9 cellular contexts compared by ENCODE assay signal in genomic region chr19:3028305-3029069, GRCh38. TPM values are rescaled to one million over a fixed set of nuclear protein-coding genes. Genes with fewer than 3 reads are reported as not detected.
A peak's percentile ranks its signal among the peaks of the same experiment; 100 is the strongest.
DNase-seq lines count a peak whose midpoint lies in the region; ATAC-seq and TF ChIP-seq lines count a peak whose summit lies in the region.
"Had no signal": no experiment of that assay in that cellular context is flagged by ENCODE, and none has a peak within 500 bp of the region (broad histone marks: within the 10 kb centered on the region; RNA-seq: fewer than 3 reads in every experiment).

No MANE protein-coding gene starts in this region.

- peaks cover 15 to 37% (median 26%) of the 10 kb centered on the region in 3 donors for H3K4me1 Mint-ChIP-seq in CD8-positive, alpha-beta memory T cell

- peak overlapping the region; percentile 45 to 90 (median 78) for H3K4me3 Mint-ChIP-seq in CD8-positive, alpha-beta memory T cell

- CTCF ChIA-PET in CD8-positive, alpha-beta memory T cell (lab: Charles Lee): interaction anchor here (1.1 to 1.2 kb wide), 2 partner anchors 53 to 77 kb away, joined by 3 to 4 read pairs; no protein-coding TSS in a partner anchor
- CTCF ChIA-PET in Panc1 (lab: Charles Lee): no interaction called here

- no peak overlapping the region for H2AFZ ChIP-seq in osteoblast (ENCODE audit: low read length)

- no peaks in the 10 kb centered on the region for H3K79me2 ChIP-seq in osteoblast (ENCODE audit: insufficient read depth, low read length)

- in situ Hi-C loops in Panc1 (cut with HindIII; ENCODE audit: low pct_unique_long_range_greater_than_20kb, low sequenced_read_pairs): no loop called here

- intact Hi-C loops in Panc1 (cut with micrococcal nuclease; ENCODE audit: unreplicated experiment): no loop called here

- BruUV-seq in Panc1 (replicated peaks; lab: Mats Ljungman, UMichigan): no TSS peak

- H3K9me3 ChIP-seq in CD8-positive, alpha-beta memory T cell (ENCODE audit: low read length): no peaks in the 10 kb centered on the region
- H3K9me3 ChIP-seq in Panc1 (ENCODE audit: control insufficient read depth, insufficient read depth, low read depth, low read length) (no peaks in the 10 kb centered on the region), osteoblast (ENCODE audit: low read depth, low read length) (no peaks in the 10 kb centered on the region)

- peak; percentile 17; the same call in 1 of the 2 replicates for ATAC-seq in Panc1
- ATAC-seq in GM18907 (IDR thresholded peaks at IDR 0.05; ENCODE audit: unreplicated experiment): no peak

- peak overlapping the region; percentile 59 for H3K4me3 ChIP-seq in CD8-positive, alpha-beta memory T cell (ENCODE audit: low read length)
- H3K4me3 ChIP-seq in Panc1 (ENCODE audit: low read depth in 2 of 2, low read length in 2 of 2) (peak overlapping the region; percentile 37 to 38), epithelial cell of proximal tubule (ENCODE audit: low read depth, low read length) (peak overlapping the region; percentile 51), osteoblast (ENCODE audit: insufficient read depth, low read length) (peak overlapping the region; percentile 56)

- H3K36me3 ChIP-seq in CD8-positive, alpha-beta memory T cell (ENCODE audit: insufficient read depth, low read length): no peaks in the 10 kb centered on the region
- H3K36me3 ChIP-seq in Panc1 (ENCODE audit: control insufficient read depth, insufficient read depth, low read length): no peaks in the 10 kb centered on the region
- H3K36me3 ChIP-seq in osteoblast (ENCODE audit: insufficient read depth, low read length): no peaks in the 10 kb centered on the region

- TF ChIP-seq CTCF in Panc1 (IDR thresholded peaks at IDR 0.05) (no peak), epithelial cell of proximal tubule (conservative IDR thresholded peaks at IDR 0.05; ENCODE audit: low read depth, low read length) (no peak), osteoblast (IDR thresholded peaks at IDR 0.05; ENCODE audit: extremely low read depth, low read depth, low read length) (no peak)

- peak overlapping the region; percentile 64 for H3K4me2 ChIP-seq in osteoblast (ENCODE audit: insufficient read depth, low read length)

- no peaks in the 10 kb centered on the region for H3K36me3 Mint-ChIP-seq in CD8-positive, alpha-beta memory T cell

- no peaks in the 10 kb centered on the region for H4K20me1 ChIP-seq in osteoblast (ENCODE audit: insufficient read depth, low read length)

- no peaks in the 10 kb centered on the region for H3K9me3 Mint-ChIP-seq in CD8-positive, alpha-beta memory T cell

- peaks cover 22% of the 10 kb centered on the region for H3K4me1 ChIP-seq in CD8-positive, alpha-beta memory T cell (ENCODE audit: insufficient read depth, low read length)
- H3K4me1 ChIP-seq in Panc1 (ENCODE audit: control insufficient read depth, insufficient read depth, low read length): no peaks in the 10 kb centered on the region
- H3K4me1 ChIP-seq in osteoblast (ENCODE audit: insufficient read depth, low read length): no peaks in the 10 kb centered on the region

- H3K27ac ChIP-seq in CD8-positive, alpha-beta memory T cell (ENCODE audit: low read depth, low read length): no peak overlapping the region
- H3K27ac ChIP-seq in Panc1 (ENCODE audit: low read length) (no peak overlapping the region), osteoblast (ENCODE audit: low read depth, low read length) (no peak overlapping the region)

- no peak for DNase-seq in CD8-positive, alpha-beta memory T cell
- no peak for DNase-seq in Panc1 (ENCODE audit: low read depth, low spot score)
- no peak for DNase-seq in epithelial cell of proximal tubule (ENCODE audit: low read depth)
- peak; percentile 91 for DNase-seq in osteoblast (ENCODE audit: insufficient read length, low spot score, missing footprints)
- DNase-seq in NOMO-1 treated with dmso at 0.1 percent for 144 hours (lab: John Stamatoyannopoulos, UW; ENCODE audit: unreplicated experiment): no peak
- DNase-seq in RPMI8226: no peak
- DNase-seq in dedifferentiated amniotic fluid mesenchymal stem cell (ENCODE audit: extremely low spot score): no peak
- DNase-seq: activated CD4-positive, alpha-beta T cell treated with anti-CD3 and anti-CD28 coated beads for 48 hours had no signal

- POLR2A ChIA-PET in CD8-positive, alpha-beta memory T cell (lab: Charles Lee): interaction anchor here (0.5 to 0.6 kb wide), 2 partner anchors 59 to 1442 kb away, joined by 5 to 6 read pairs; no protein-coding TSS in a partner anchor
- POLR2A ChIA-PET in Panc1 (lab: Charles Lee): no interaction called here

- H3K27me3 ChIP-seq in CD8-positive, alpha-beta memory T cell (ENCODE audit: insufficient read depth, low read length, poor library complexity, severe bottlenecking): no peaks in the 10 kb centered on the region
- no peaks in the 10 kb centered on the region; the same call in 1 of the 2 replicates for H3K27me3 ChIP-seq in Panc1 (ENCODE audit: control insufficient read depth, insufficient read depth, low read length)
- peaks cover 45% of the 10 kb centered on the region for H3K27me3 ChIP-seq in osteoblast (ENCODE audit: insufficient read depth, low read length)

- peak overlapping the region in 3 of 8 donors; percentile 42 to 92 (median 74) for H3K27ac Mint-ChIP-seq in CD8-positive, alpha-beta memory T cell

- H3K27me3 Mint-ChIP-seq in CD8-positive, alpha-beta memory T cell: peaks cover 0 to 7% of the 10 kb centered on the region in 2 donors

RNA-seq across cellular contexts. Expression of gene TLE2, which starts 0.6 kb away (rescaled TPM):
- total RNA-seq in CD8-positive, alpha-beta memory T cell: 1 to 10 TPM; 3.8 to 5.3 TPM
- 5.0 TPM for polyA plus RNA-seq in CD8-positive, alpha-beta memory T cell
- total RNA-seq in Panc1 (2021; ENCODE audit: unreplicated experiment) (6.2 TPM), epithelial cell of proximal tubule (1.6 and 2.9 TPM in 2 replicates), osteoblast (2.4 and 5.1 TPM in 2 replicates)
- polyA plus RNA-seq in Panc1 (2012; ENCODE audit: insufficient read length): 31.3 TPM

RNA-seq across cellular contexts. Expression of gene TLE5, which starts 33.8 kb away (rescaled TPM):
- total RNA-seq in CD8-positive, alpha-beta memory T cell: 100 to 1,000 TPM; 335 to 352 TPM
- 753 TPM for polyA plus RNA-seq in CD8-positive, alpha-beta memory T cell
- total RNA-seq in Panc1 (2021; ENCODE audit: unreplicated experiment) (287 TPM), epithelial cell of proximal tubule (238 and 310 TPM in 2 replicates), osteoblast (209 and 211 TPM in 2 replicates)
- 828 TPM for polyA plus RNA-seq in Panc1 (2012; ENCODE audit: insufficient read length)

RNA-seq across cellular contexts. Expression of gene TLE6, which starts 51.1 kb away (rescaled TPM):
- total RNA-seq in CD8-positive, alpha-beta memory T cell: 1 to 10 TPM; 1.1 to 1.3 TPM
- polyA plus RNA-seq in CD8-positive, alpha-beta memory T cell: not detected
- total RNA-seq in Panc1 (2021; ENCODE audit: unreplicated experiment): 4.0 TPM
- 5.4 TPM for polyA plus RNA-seq in Panc1 (2012; ENCODE audit: insufficient read length)
- total RNA-seq in epithelial cell of proximal tubule: 0.58 and 1.0 TPM in 2 replicates
- total RNA-seq in osteoblast: under 0.01 and 0.72 TPM in 2 replicates
